In genomic region chr21:46203203-46203600, GRCh38 we compare ENCODE assay signal across 1 cellular context.
TF ChIP-seq lines count a peak whose summit lies in the region.

No MANE protein-coding gene starts in this region.

TF ChIP-seq in endothelial cell of umbilical vein, 7 proteins besides CTCF, POLR2A, EP300 and RAD21:
- TF ChIP-seq FOS (IDR thresholded peaks at IDR 0.05; ENCODE audit: borderline replicate concordance, insufficient read depth, low read length) (no peak), EZH2 (IDR thresholded peaks at IDR 0.05; ENCODE audit: borderline replicate concordance, low read depth, low read length, severe bottlenecking) (no peak), GATA2 (IDR thresholded peaks at IDR 0.05; ENCODE audit: insufficient read depth, insufficient read length, low read depth, low read length) (no peak), MAX (IDR thresholded peaks at IDR 0.05; ENCODE audit: insufficient read depth, insufficient read length) (no peak), JUN (IDR thresholded peaks at IDR 0.05; ENCODE audit: borderline replicate concordance, insufficient read depth, insufficient read length, low read depth) (no peak), MYC (IDR thresholded peaks at IDR 0.05; ENCODE audit: low read depth, low read length) (no peak), POLR2AphosphoS5 (IDR thresholded peaks at IDR 0.05; ENCODE audit: insufficient read depth, low read depth, low read length) (no peak)
